In genomic region chr4:143372093-143372915, GRCh38 we compare ENCODE assay signal across 12 cellular contexts. TPM values are rescaled to one million over a fixed set of nuclear protein-coding genes. Genes with fewer than 3 reads are reported as not detected.
DNase-seq lines count a peak whose midpoint lies in the region; ATAC-seq and TF ChIP-seq lines count a peak whose summit lies in the region.
"Had no signal": no experiment of that assay in that cellular context is flagged by ENCODE, and none has a peak within 500 bp of the region (broad histone marks: within the 10 kb centered on the region; RNA-seq: fewer than 3 reads in every experiment).

No MANE protein-coding gene starts in this region.

- no peak overlapping the region for H3K4me3 Mint-ChIP-seq in Calu3 (ENCODE audit: low read depth, unreplicated experiment)
- H3K4me3 Mint-ChIP-seq: activated naive CD8-positive, alpha-beta T cell treated with anti-CD3 and anti-CD28 coated beads, Interleukin-2, amount 10 ng/mL, durations not matched to agents 7 days and 5 days; nephron progenitor cell had no signal

- 98 to 100% methylated on average over 1 of the region's 1 CpG for whole genome bisulfite sequencing in aorta, 2 donors

- BruUV-seq in Calu3 (replicated peaks; lab: Mats Ljungman, UMichigan): no TSS peak

- no peak overlapping the region for H3K27ac ChIP-seq in aorta (ENCODE audit: low read depth in 1 of 2, low read length in 2 of 2)
- H3K27ac ChIP-seq: GM23248, upper lobe of right lung had no signal

- no peak for TF ChIP-seq CTCF in Calu3 (IDR thresholded peaks at IDR 0.05; ENCODE audit: unreplicated experiment)

- no peak overlapping the region for H3K27ac Mint-ChIP-seq in Calu3 (ENCODE audit: unreplicated experiment)
- H3K27ac Mint-ChIP-seq: activated naive CD8-positive, alpha-beta T cell treated with anti-CD3 and anti-CD28 coated beads, Interleukin-2, amount 10 ng/mL, durations not matched to agents 7 days and 5 days; nephron progenitor cell had no signal

- ATAC-seq in GM18861 (IDR thresholded peaks at IDR 0.05; ENCODE audit: unreplicated experiment) (peak; percentile 62), GM21529 (IDR thresholded peaks at IDR 0.05; ENCODE audit: unreplicated experiment) (peak; percentile 64), HG03139 (IDR thresholded peaks at IDR 0.05; ENCODE audit: unreplicated experiment) (peak; percentile 46), esophagus mucosa (peak; percentile 41), aorta (ENCODE audit: low FRiP score) (no peak)
- ATAC-seq: upper lobe of right lung had no signal

- peaks cover 9 to 16% of the 10 kb centered on the region in 2 donors for H3K4me1 ChIP-seq in aorta (ENCODE audit: control insufficient read depth in 1 of 2, insufficient read depth in 2 of 2, low read length in 2 of 2)

- CTCF ChIA-PET in Calu3 (lab: Charles Lee): no interaction called here

- no peaks in the 10 kb centered on the region for H3K36me3 Mint-ChIP-seq in Calu3 (ENCODE audit: insufficient read depth, unreplicated experiment)
- H3K36me3 Mint-ChIP-seq: activated naive CD8-positive, alpha-beta T cell treated with anti-CD3 and anti-CD28 coated beads, Interleukin-2, amount 10 ng/mL, durations not matched to agents 7 days and 5 days had no signal

- no peak for DNase-seq in aorta
- DNase-seq in nucleus accumbens (lab: John Stamatoyannopoulos, UW): no peak
- no peak for DNase-seq in Calu3
- no peak for DNase-seq in RPMI8226
- DNase-seq: activated naive CD8-positive, alpha-beta T cell treated with anti-CD3 and anti-CD28 coated beads, Interleukin-2, amount 10 ng/mL, durations not matched to agents 7 days and 5 days; GM23248; nephron progenitor cell; upper lobe of right lung had no signal

- no peaks in the 10 kb centered on the region for H3K4me1 Mint-ChIP-seq in Calu3 (ENCODE audit: low read depth, unreplicated experiment)
- H3K4me1 Mint-ChIP-seq: activated naive CD8-positive, alpha-beta T cell treated with anti-CD3 and anti-CD28 coated beads, Interleukin-2, amount 10 ng/mL, durations not matched to agents 7 days and 5 days had no signal

- intact Hi-C loops in aorta (cut with DNase I): no loop called here
- intact Hi-C loops in Calu3 (cut with micrococcal nuclease; ENCODE audit: unreplicated experiment): no loop called here

- no peak overlapping the region for H3K4me3 ChIP-seq in aorta (ENCODE audit: low read length in 2 of 2)
- H3K4me3 ChIP-seq: GM23248, upper lobe of right lung had no signal

- H3K36me3 ChIP-seq in aorta (ENCODE audit: control insufficient read depth in 1 of 2, insufficient read depth in 2 of 2, low read length in 1 of 2): no peaks in the 10 kb centered on the region
- H3K36me3 ChIP-seq: upper lobe of right lung had no signal

- no peaks in the 10 kb centered on the region for H3K27me3 Mint-ChIP-seq in Calu3 (ENCODE audit: unreplicated experiment)
- H3K27me3 Mint-ChIP-seq: activated naive CD8-positive, alpha-beta T cell treated with anti-CD3 and anti-CD28 coated beads, Interleukin-2, amount 10 ng/mL, durations not matched to agents 7 days and 5 days had no signal

- no peaks in the 10 kb centered on the region for H3K27me3 ChIP-seq in aorta (ENCODE audit: control insufficient read depth in 1 of 2, insufficient read depth in 2 of 2, low read length in 1 of 2)
- H3K27me3 ChIP-seq: upper lobe of right lung had no signal

- peaks cover 2% of the 10 kb centered on the region for H3K9me3 Mint-ChIP-seq in Calu3 (ENCODE audit: low read depth, unreplicated experiment)

- H3K9me3 ChIP-seq in aorta (ENCODE audit: control insufficient read depth, low read length): no peaks in the 10 kb centered on the region
- H3K9me3 ChIP-seq: upper lobe of right lung had no signal

RNA-seq across cellular contexts. Expression of gene GAB1, which starts 35.6 kb away (rescaled TPM):
- total RNA-seq in esophagus mucosa (30.2 TPM), aorta (100 to 1,000 TPM in 1 of 2 donors, 10 to 100 TPM in 1; 98.0 to 107 TPM), Calu3 (2022) (8.8 and 13.4 TPM in 2 replicates)
- polyA plus RNA-seq in aorta: 10 to 100 TPM; 10.5 to 12.0 TPM
